ENCODE assay signal across 32 cellular contexts in the genomic region with DNA sequence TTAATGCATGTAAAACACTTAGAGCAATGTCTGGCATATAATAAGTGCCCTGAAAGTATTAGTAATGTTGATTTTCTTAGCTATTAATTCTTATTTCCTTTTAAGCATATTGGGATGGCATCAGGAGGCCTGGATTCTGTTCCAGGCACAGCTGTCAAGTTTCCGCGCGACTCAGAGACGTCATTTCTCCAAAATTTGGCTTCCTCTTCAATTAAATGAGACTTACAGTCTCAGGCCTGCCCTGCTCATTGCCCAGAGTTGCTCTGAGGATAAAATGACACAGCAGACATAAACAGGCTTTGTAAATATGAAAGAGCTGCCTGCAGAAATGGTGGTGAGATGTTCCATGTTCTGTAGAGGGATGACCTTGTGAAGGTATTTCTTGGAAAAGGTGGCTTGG.
"Had no signal": no experiment of that assay in that cellular context is flagged by ENCODE, and none has a peak within 500 bp of the region (broad histone marks: within the 10 kb centered on the region; RNA-seq: fewer than 3 reads in every experiment).

No MANE protein-coding gene starts in this region.

- H3K4me3 ChIP-seq: adrenal gland, body of pancreas, breast epithelium had no signal

- ATAC-seq: activated CD8-positive, alpha-beta T cell treated with anti-CD3 and anti-CD28 coated beads for 36 hours; activated naive CD4-positive, alpha-beta T cell treated with anti-CD3 and anti-CD28 coated beads, Interleukin-2, amount 50 U/mL, for 72 hours; activated T-cell treated with anti-CD3 and anti-CD28 coated beads, Interleukin-2, amount 50 U/mL, for 4 hours; activated T-cell treated with anti-CD3 and anti-CD28 coated beads, Interleukin-2, amount 50 U/mL, for 72 hours; activated T-helper 17 cell treated with anti-CD3 and anti-CD28 coated beads, Interleukin-2, amount 50 U/mL, for 72 hours; body of pancreas had no signal

- H3K4me1 ChIP-seq: adrenal gland, body of pancreas, breast epithelium had no signal

- H3K27me3 ChIP-seq: adrenal gland, body of pancreas, brain microvascular endothelial cell, breast epithelium had no signal

- H3K9me3 ChIP-seq: adrenal gland, body of pancreas, breast epithelium had no signal

- H3K27ac ChIP-seq: adrenal gland, body of pancreas, brain microvascular endothelial cell, breast epithelium, VCaP had no signal

- DNase-seq: activated B cell treated with CpG ODN at 0.5 μM for 24 hours; activated CD4-positive, alpha-beta memory T cell treated with anti-CD3 and anti-CD28 coated beads for 36 hours; activated CD4-positive, alpha-beta T cell treated with anti-CD3 and anti-CD28 coated beads for 4 hours; activated CD4-positive, alpha-beta T cell treated with anti-CD3 and anti-CD28 coated beads, Interleukin-2, amount 10 ng/mL, durations not matched to agents 24 days and 14 days; activated CD4-positive, alpha-beta T cell treated with anti-CD3 and anti-CD28 coated beads, Interleukin-2, amount 50 U/mL, for 1 hour; activated CD4-positive, alpha-beta T cell treated with anti-CD3 and anti-CD28 coated beads, Interleukin-2, amount 50 U/mL, for 4 hours; activated CD4-positive, CD25-positive, alpha-beta regulatory T cell treated with anti-CD3 and anti-CD28 coated beads, Interleukin-2, amount 50 U/mL, for 72 hours; activated CD8-positive, alpha-beta memory T cell treated with anti-CD3 and anti-CD28 coated beads, Interleukin-2, amount 50 U/mL, for 4 hours; activated CD8-positive, alpha-beta T cell treated with anti-CD3 and anti-CD28 coated beads for 36 hours; activated effector memory CD4-positive, alpha-beta T cell treated with anti-CD3 and anti-CD28 coated beads, Interleukin-2, amount 50 U/mL, for 16 hours; activated gamma-delta T cell treated with Interleukin-2 at 50 U/mL for 16 hours; activated naive CD4-positive, alpha-beta T cell; activated naive CD4-positive, alpha-beta T cell treated with anti-CD3 and anti-CD28 coated beads for 36 hours; activated naive CD4-positive, alpha-beta T cell treated with anti-CD3 and anti-CD28 coated beads, Interleukin-2, amount 50 U/mL, for 16 hours; activated naive CD8-positive, alpha-beta T cell treated with anti-CD3 and anti-CD28 coated beads for 36 hours; activated T-cell treated with anti-CD3 and anti-CD28 coated beads for 4 hours; activated T-cell treated with anti-CD3 and anti-CD28 coated beads, Interleukin-2, amount 50 U/mL, for 1 hour; activated T-cell treated with anti-CD3 and anti-CD28 coated beads, Interleukin-2, amount 50 U/mL, for 4 hours; activated T-cell treated with anti-CD3 and anti-CD28 coated beads, Interleukin-2, amount 50 U/mL, for 72 hours; adrenal gland; amniotic stem cell; aorta; body of pancreas; brain microvascular endothelial cell; central memory CD4-positive, alpha-beta T cell; T-helper 1 cell; T-helper 2 cell; T-helper 9 cell had no signal
